Comparison of ENCODE assay signal across 3 cellular contexts in the genomic region with DNA sequence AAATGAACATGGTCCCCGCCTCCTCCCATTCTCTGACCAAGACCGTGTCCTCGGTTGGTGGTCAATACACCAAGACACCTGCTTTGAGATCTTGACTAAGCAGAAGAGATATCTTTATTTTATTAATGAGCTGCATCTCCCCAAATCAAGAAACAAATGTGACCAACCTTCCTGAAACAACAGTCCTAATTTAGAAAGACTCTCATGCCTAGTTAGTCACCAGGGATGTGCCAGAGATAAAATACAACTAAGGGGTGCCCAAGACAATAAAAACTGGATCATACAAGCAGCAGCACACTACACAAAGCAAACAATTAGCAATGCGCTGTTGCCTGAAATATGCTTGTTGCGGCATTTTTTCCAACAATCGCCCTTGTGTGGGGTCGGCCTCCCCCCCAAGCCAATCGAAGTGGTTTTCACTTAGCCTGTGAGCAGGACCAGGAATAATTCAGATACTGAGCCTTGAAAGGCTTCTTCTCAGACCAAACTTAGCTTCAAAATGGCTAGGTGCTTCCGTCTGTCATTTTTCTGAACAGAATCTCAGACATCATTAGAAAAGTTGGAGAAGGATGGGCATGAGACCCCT.
TF ChIP-seq lines count a peak whose summit lies in the region.

No MANE protein-coding gene starts in this region.

TF ChIP-seq in SK-N-SH, 30 proteins besides CTCF, POLR2A, EP300 and RAD21 (continued from another document and continues in another):
- TF ChIP-seq, protein P1, sequence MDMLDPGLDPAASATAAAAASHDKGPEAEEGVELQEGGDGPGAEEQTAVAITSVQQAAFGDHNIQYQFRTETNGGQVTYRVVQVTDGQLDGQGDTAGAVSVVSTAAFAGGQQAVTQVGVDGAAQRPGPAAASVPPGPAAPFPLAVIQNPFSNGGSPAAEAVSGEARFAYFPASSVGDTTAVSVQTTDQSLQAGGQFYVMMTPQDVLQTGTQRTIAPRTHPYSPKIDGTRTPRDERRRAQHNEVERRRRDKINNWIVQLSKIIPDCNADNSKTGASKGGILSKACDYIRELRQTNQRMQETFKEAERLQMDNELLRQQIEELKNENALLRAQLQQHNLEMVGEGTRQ (IDR thresholded peaks at IDR 0.05; ENCODE audit: borderline replicate concordance, low read depth, low read length): no peak
- TF ChIP-seq TAF1 (IDR thresholded peaks at IDR 0.05; ENCODE audit: borderline replicate concordance, low read depth, low read length) (no peak), GABPA (IDR thresholded peaks at IDR 0.05; ENCODE audit: low read depth) (no peak), NRF1 (IDR thresholded peaks at IDR 0.05; ENCODE audit: low read depth, low read length) (no peak), NFIC (IDR thresholded peaks at IDR 0.05; ENCODE audit: borderline replicate concordance) (no peak), TCF12 (IDR thresholded peaks at IDR 0.05) (no peak), SMC3 (IDR thresholded peaks at IDR 0.05; ENCODE audit: low read depth, low read length) (no peak), EZH2phosphoT487 (IDR thresholded peaks at IDR 0.05; ENCODE audit: borderline replicate concordance, low read depth) (no peak), TEAD4 (IDR thresholded peaks at IDR 0.05; ENCODE audit: borderline replicate concordance, insufficient read depth) (no peak), FOXJ3 (CRISPR knock-in tag; IDR thresholded peaks at IDR 0.05) (no peak)
- TF ChIP-seq, protein P2, sequence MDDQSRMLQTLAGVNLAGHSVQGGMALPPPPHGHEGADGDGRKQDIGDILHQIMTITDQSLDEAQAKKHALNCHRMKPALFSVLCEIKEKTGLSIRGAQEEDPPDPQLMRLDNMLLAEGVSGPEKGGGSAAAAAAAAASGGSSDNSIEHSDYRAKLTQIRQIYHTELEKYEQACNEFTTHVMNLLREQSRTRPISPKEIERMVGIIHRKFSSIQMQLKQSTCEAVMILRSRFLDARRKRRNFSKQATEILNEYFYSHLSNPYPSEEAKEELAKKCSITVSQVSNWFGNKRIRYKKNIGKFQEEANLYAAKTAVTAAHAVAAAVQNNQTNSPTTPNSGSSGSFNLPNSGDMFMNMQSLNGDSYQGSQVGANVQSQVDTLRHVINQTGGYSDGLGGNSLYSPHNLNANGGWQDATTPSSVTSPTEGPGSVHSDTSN (IDR thresholded peaks at IDR 0.05): no peak
- TF ChIP-seq, protein P3, sequence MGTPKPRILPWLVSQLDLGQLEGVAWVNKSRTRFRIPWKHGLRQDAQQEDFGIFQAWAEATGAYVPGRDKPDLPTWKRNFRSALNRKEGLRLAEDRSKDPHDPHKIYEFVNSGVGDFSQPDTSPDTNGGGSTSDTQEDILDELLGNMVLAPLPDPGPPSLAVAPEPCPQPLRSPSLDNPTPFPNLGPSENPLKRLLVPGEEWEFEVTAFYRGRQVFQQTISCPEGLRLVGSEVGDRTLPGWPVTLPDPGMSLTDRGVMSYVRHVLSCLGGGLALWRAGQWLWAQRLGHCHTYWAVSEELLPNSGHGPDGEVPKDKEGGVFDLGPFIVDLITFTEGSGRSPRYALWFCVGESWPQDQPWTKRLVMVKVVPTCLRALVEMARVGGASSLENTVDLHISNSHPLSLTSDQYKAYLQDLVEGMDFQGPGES (IDR thresholded peaks at IDR 0.05; ENCODE audit: low read depth, low read length): no peak
- TF ChIP-seq, protein P4, sequence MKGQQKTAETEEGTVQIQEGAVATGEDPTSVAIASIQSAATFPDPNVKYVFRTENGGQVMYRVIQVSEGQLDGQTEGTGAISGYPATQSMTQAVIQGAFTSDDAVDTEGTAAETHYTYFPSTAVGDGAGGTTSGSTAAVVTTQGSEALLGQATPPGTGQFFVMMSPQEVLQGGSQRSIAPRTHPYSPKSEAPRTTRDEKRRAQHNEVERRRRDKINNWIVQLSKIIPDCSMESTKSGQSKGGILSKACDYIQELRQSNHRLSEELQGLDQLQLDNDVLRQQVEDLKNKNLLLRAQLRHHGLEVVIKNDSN (IDR thresholded peaks at IDR 0.05; ENCODE audit: borderline replicate concordance, low read depth): no peak

TF ChIP-seq in SK-N-SH treated with all-trans-retinoic acid at 6 μM for 48 hours, 23 proteins besides CTCF, POLR2A, EP300 and RAD21 (continued from another document and continues in another):
- TF ChIP-seq, protein P5, sequence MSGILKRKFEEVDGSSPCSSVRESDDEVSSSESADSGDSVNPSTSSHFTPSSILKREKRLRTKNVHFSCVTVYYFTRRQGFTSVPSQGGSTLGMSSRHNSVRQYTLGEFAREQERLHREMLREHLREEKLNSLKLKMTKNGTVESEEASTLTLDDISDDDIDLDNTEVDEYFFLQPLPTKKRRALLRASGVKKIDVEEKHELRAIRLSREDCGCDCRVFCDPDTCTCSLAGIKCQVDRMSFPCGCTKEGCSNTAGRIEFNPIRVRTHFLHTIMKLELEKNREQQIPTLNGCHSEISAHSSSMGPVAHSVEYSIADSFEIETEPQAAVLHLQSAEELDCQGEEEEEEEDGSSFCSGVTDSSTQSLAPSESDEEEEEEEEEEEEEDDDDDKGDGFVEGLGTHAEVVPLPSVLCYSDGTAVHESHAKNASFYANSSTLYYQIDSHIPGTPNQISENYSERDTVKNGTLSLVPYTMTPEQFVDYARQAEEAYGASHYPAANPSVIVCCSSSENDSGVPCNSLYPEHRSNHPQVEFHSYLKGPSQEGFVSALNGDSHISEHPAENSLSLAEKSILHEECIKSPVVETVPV (CRISPR knock-in tag; IDR thresholded peaks at IDR 0.05): no peak
- TF ChIP-seq GLIS3 (CRISPR knock-in tag; IDR thresholded peaks at IDR 0.05) (no peak), TCF4 (CRISPR knock-in tag; IDR thresholded peaks at IDR 0.05; ENCODE audit: borderline replicate concordance) (no peak), TOX (CRISPR knock-in tag; IDR thresholded peaks at IDR 0.05; ENCODE audit: borderline replicate concordance) (no peak), OSR1 (CRISPR knock-in tag; IDR thresholded peaks at IDR 0.05) (no peak), PPARA (CRISPR knock-in tag; IDR thresholded peaks at IDR 0.05; ENCODE audit: borderline replicate concordance) (no peak), ESRRG (CRISPR knock-in tag; IDR thresholded peaks at IDR 0.05) (no peak), ZFP30 (CRISPR knock-in tag; IDR thresholded peaks at IDR 0.05) (no peak)
- TF ChIP-seq, protein P6, sequence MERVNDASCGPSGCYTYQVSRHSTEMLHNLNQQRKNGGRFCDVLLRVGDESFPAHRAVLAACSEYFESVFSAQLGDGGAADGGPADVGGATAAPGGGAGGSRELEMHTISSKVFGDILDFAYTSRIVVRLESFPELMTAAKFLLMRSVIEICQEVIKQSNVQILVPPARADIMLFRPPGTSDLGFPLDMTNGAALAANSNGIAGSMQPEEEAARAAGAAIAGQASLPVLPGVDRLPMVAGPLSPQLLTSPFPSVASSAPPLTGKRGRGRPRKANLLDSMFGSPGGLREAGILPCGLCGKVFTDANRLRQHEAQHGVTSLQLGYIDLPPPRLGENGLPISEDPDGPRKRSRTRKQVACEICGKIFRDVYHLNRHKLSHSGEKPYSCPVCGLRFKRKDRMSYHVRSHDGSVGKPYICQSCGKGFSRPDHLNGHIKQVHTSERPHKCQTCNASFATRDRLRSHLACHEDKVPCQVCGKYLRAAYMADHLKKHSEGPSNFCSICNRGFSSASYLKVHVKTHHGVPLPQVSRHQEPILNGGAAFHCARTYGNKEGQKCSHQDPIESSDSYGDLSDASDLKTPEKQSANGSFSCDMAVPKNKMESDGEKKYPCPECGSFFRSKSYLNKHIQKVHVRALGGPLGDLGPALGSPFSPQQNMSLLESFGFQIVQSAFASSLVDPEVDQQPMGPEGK (CRISPR knock-in tag; IDR thresholded peaks at IDR 0.05; ENCODE audit: borderline replicate concordance): no peak
- TF ChIP-seq, protein P7, sequence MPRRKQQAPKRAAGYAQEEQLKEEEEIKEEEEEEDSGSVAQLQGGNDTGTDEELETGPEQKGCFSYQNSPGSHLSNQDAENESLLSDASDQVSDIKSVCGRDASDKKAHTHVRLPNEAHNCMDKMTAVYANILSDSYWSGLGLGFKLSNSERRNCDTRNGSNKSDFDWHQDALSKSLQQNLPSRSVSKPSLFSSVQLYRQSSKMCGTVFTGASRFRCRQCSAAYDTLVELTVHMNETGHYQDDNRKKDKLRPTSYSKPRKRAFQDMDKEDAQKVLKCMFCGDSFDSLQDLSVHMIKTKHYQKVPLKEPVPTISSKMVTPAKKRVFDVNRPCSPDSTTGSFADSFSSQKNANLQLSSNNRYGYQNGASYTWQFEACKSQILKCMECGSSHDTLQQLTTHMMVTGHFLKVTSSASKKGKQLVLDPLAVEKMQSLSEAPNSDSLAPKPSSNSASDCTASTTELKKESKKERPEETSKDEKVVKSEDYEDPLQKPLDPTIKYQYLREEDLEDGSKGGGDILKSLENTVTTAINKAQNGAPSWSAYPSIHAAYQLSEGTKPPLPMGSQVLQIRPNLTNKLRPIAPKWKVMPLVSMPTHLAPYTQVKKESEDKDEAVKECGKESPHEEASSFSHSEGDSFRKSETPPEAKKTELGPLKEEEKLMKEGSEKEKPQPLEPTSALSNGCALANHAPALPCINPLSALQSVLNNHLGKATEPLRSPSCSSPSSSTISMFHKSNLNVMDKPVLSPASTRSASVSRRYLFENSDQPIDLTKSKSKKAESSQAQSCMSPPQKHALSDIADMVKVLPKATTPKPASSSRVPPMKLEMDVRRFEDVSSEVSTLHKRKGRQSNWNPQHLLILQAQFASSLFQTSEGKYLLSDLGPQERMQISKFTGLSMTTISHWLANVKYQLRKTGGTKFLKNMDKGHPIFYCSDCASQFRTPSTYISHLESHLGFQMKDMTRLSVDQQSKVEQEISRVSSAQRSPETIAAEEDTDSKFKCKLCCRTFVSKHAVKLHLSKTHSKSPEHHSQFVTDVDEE (CRISPR knock-in tag; IDR thresholded peaks at IDR 0.05): no peak

TF ChIP-seq in HEK293, 187 proteins besides CTCF, POLR2A, EP300 and RAD21 (continued from another document):
- TF ChIP-seq, protein P8, sequence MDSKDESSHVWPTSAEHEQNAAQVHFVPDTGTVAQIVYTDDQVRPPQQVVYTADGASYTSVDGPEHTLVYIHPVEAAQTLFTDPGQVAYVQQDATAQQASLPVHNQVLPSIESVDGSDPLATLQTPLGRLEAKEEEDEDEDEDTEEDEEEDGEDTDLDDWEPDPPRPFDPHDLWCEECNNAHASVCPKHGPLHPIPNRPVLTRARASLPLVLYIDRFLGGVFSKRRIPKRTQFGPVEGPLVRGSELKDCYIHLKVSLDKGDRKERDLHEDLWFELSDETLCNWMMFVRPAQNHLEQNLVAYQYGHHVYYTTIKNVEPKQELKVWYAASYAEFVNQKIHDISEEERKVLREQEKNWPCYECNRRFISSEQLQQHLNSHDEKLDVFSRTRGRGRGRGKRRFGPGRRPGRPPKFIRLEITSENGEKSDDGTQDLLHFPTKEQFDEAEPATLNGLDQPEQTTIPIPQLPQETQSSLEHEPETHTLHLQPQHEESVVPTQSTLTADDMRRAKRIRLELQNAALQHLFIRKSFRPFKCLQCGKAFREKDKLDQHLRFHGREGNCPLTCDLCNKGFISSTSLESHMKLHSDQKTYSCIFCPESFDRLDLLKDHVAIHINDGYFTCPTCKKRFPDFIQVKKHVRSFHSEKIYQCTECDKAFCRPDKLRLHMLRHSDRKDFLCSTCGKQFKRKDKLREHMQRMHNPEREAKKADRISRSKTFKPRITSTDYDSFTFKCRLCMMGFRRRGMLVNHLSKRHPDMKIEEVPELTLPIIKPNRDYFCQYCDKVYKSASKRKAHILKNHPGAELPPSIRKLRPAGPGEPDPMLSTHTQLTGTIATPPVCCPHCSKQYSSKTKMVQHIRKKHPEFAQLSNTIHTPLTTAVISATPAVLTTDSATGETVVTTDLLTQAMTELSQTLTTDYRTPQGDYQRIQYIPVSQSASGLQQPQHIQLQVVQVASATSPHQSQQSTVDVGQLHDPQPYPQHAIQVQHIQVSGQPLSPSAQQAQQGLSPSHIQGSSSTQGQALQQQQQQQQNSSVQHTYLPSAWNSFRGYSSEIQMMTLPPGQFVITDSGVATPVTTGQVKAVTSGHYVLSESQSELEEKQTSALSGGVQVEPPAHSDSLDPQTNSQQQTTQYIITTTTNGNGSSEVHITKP (tag by site-specific recombination; IDR thresholded peaks at IDR 0.05): peak; percentile 94
- TF ChIP-seq ZFP41 (tag by site-specific recombination; IDR thresholded peaks at IDR 0.05; ENCODE audit: borderline replicate concordance) (no peak), ZNF561 (tag by site-specific recombination; IDR thresholded peaks at IDR 0.05; ENCODE audit: borderline replicate concordance) (no peak), HOXC10 (CRISPR knock-in tag; IDR thresholded peaks at IDR 0.05) (no peak)
- TF ChIP-seq, protein P9, sequence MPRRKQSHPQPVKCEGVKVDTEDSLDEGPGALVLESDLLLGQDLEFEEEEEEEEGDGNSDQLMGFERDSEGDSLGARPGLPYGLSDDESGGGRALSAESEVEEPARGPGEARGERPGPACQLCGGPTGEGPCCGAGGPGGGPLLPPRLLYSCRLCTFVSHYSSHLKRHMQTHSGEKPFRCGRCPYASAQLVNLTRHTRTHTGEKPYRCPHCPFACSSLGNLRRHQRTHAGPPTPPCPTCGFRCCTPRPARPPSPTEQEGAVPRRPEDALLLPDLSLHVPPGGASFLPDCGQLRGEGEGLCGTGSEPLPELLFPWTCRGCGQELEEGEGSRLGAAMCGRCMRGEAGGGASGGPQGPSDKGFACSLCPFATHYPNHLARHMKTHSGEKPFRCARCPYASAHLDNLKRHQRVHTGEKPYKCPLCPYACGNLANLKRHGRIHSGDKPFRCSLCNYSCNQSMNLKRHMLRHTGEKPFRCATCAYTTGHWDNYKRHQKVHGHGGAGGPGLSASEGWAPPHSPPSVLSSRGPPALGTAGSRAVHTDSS (tag by site-specific recombination; IDR thresholded peaks at IDR 0.05): no peak
